Comparison of ENCODE assay signal across 27 cellular contexts in the genomic region with DNA sequence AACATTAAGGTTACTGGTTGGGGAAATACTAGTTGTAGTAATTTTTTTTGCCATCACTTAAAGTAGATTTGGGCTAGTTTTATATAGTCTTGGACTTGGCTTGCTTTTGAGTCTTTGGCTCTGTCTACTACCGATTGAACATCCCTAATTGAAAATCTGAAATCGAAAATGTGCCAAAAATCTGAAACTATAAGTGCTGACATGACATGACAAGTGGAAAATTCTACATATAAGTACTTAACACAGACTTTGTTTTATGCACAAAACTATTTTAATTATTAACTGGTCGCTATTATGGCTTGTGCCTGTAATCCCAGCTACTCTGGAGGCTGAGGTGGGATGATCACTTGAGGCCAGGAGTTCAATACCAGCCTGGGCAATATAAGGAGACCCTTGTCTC. TPM values are rescaled to one million over a fixed set of nuclear protein-coding genes. Genes with fewer than 3 reads are reported as not detected.
"Had no signal": no experiment of that assay in that cellular context is flagged by ENCODE, and none has a peak within 500 bp of the region (broad histone marks: within the 10 kb centered on the region; RNA-seq: fewer than 3 reads in every experiment).

No MANE protein-coding gene starts in this region.

- H3K9me3 ChIP-seq: Peyer's patch, SJCRH30, SK-N-SH had no signal

- H3K27ac ChIP-seq: brain microvascular endothelial cell, cardiac muscle cell, Peyer's patch, RWPE1, SJCRH30, VCaP had no signal

- H3K4me3 Mint-ChIP-seq: activated CD4-positive, alpha-beta memory T cell treated with anti-CD3 and anti-CD28 coated beads for 36 hours; activated CD4-positive, alpha-beta T cell treated with anti-CD3 and anti-CD28 coated beads, Interleukin-2, amount 10 ng/mL, durations not matched to agents 7 days and 5 days; activated naive CD4-positive, alpha-beta T cell treated with anti-CD3 and anti-CD28 coated beads, Interleukin-2, amount 10 ng/mL, durations not matched to agents 7 days and 5 days; activated naive CD8-positive, alpha-beta T cell treated with anti-CD3 and anti-CD28 coated beads for 36 hours; activated T-cell treated with anti-CD3 and anti-CD28 coated beads, Interleukin-2, amount 50 U/mL, for 72 hours had no signal

- H3K4me2 ChIP-seq: SK-N-SH had no signal

- H3K4me1 ChIP-seq: SJCRH30 had no signal

- H3K27me3 Mint-ChIP-seq: activated CD4-positive, alpha-beta memory T cell treated with anti-CD3 and anti-CD28 coated beads for 36 hours; activated CD4-positive, alpha-beta T cell treated with anti-CD3 and anti-CD28 coated beads, Interleukin-2, amount 10 ng/mL, durations not matched to agents 7 days and 5 days; activated naive CD4-positive, alpha-beta T cell treated with anti-CD3 and anti-CD28 coated beads, Interleukin-2, amount 10 ng/mL, durations not matched to agents 7 days and 5 days; activated naive CD8-positive, alpha-beta T cell treated with anti-CD3 and anti-CD28 coated beads for 36 hours had no signal

- H3K27ac Mint-ChIP-seq: activated CD4-positive, alpha-beta memory T cell treated with anti-CD3 and anti-CD28 coated beads for 36 hours; activated CD4-positive, alpha-beta T cell treated with anti-CD3 and anti-CD28 coated beads, Interleukin-2, amount 10 ng/mL, durations not matched to agents 7 days and 5 days; activated naive CD4-positive, alpha-beta T cell treated with anti-CD3 and anti-CD28 coated beads, Interleukin-2, amount 10 ng/mL, durations not matched to agents 7 days and 5 days; activated naive CD8-positive, alpha-beta T cell treated with anti-CD3 and anti-CD28 coated beads for 36 hours; activated T-cell treated with anti-CD3 and anti-CD28 coated beads, Interleukin-2, amount 50 U/mL, for 72 hours; activated T-helper 2 cell treated with anti-CD3 and anti-CD28 coated beads, Interferon-gamma antibody, Interleukin-2, Interleukin-4, amounts not matched to agents 10 μg/mL and 5 μg/mL and 100 μg/mL, durations not matched to agents 14 hours and 24 hours and 36 hours had no signal

- H3K4me3 ChIP-seq: cardiac muscle cell, Peyer's patch, SJCRH30 had no signal

- H3K9me3 Mint-ChIP-seq: activated CD4-positive, alpha-beta memory T cell treated with anti-CD3 and anti-CD28 coated beads for 36 hours; activated CD4-positive, alpha-beta T cell treated with anti-CD3 and anti-CD28 coated beads, Interleukin-2, amount 10 ng/mL, durations not matched to agents 7 days and 5 days; activated naive CD4-positive, alpha-beta T cell treated with anti-CD3 and anti-CD28 coated beads, Interleukin-2, amount 10 ng/mL, durations not matched to agents 7 days and 5 days; activated naive CD8-positive, alpha-beta T cell treated with anti-CD3 and anti-CD28 coated beads for 36 hours; activated T-cell treated with anti-CD3 and anti-CD28 coated beads, Interleukin-2, amount 50 U/mL, for 72 hours; activated T-helper 2 cell treated with anti-CD3 and anti-CD28 coated beads, Interferon-gamma antibody, Interleukin-2, Interleukin-4, amounts not matched to agents 10 μg/mL and 5 μg/mL and 100 μg/mL, durations not matched to agents 14 hours and 24 hours and 36 hours had no signal

- H3K36me3 Mint-ChIP-seq: activated CD4-positive, alpha-beta memory T cell treated with anti-CD3 and anti-CD28 coated beads for 36 hours had no signal

- DNase-seq: activated CD4-positive, alpha-beta memory T cell treated with anti-CD3 and anti-CD28 coated beads for 36 hours; activated CD4-positive, alpha-beta T cell treated with anti-CD3 and anti-CD28 coated beads, Interleukin-2, amount 10 ng/mL, durations not matched to agents 7 days and 5 days; activated CD4-positive, CD25-positive, alpha-beta regulatory T cell; activated CD8-positive, alpha-beta memory T cell treated with anti-CD3 and anti-CD28 coated beads, Interleukin-2, amount 50 U/mL, for 4 hours; activated gamma-delta T cell treated with Interleukin-2 at 50 U/mL for 16 hours; activated naive CD4-positive, alpha-beta T cell treated with anti-CD3 and anti-CD28 coated beads, Interleukin-2, amount 10 ng/mL, durations not matched to agents 7 days and 5 days; activated naive CD8-positive, alpha-beta T cell treated with anti-CD3 and anti-CD28 coated beads for 36 hours; activated T-cell treated with anti-CD3 and anti-CD28 coated beads, Interleukin-2, amount 50 U/mL, for 72 hours; brain microvascular endothelial cell; NCI-H1105 treated with DMSO at 0.1 percent for 48 hours; NCI-H1436 treated with DMSO at 0.1 percent for 48 hours; NCI-H187; NCI-H2081 treated with DMSO at 0.1 percent for 48 hours; NCI-H446; NCI-H524; Peyer's patch; Right ventricle myocardium superior; SJCRH30; SK-N-SH; T-helper 1 cell had no signal

- ATAC-seq: activated T-cell treated with anti-CD3 and anti-CD28 coated beads, Interleukin-2, amount 50 U/mL, for 72 hours had no signal

RNA-seq across cellular contexts. Expression of a gene that starts 39.9 kb away (rescaled TPM):
- total RNA-seq: activated CD4-positive, alpha-beta memory T cell treated with anti-CD3 and anti-CD28 coated beads for 36 hours; activated CD4-positive, alpha-beta T cell treated with anti-CD3 and anti-CD28 coated beads, Interleukin-2, amount 10 ng/mL, durations not matched to agents 7 days and 5 days; activated CD8-positive, alpha-beta memory T cell treated with anti-CD3 and anti-CD28 coated beads for 36 hours; activated naive CD8-positive, alpha-beta T cell treated with anti-CD3 and anti-CD28 coated beads for 36 hours; activated T-cell treated with anti-CD3 and anti-CD28 coated beads, Interleukin-2, amount 50 U/mL, for 72 hours; activated T-helper 2 cell treated with anti-CD3 and anti-CD28 coated beads, Interferon-gamma antibody, Interleukin-2, Interleukin-4, amounts not matched to agents 10 μg/mL and 5 μg/mL and 100 μg/mL, durations not matched to agents 14 hours and 24 hours and 36 hours; cardiac muscle cell; cerebellum; Peyer's patch; SJCRH30; T-helper 2 cell treated with Interferon-gamma antibody and Interleukin-4, amounts not matched to agents 100 ng/mL and 5 ng/mL, for 36 hours had no signal
- polyA plus RNA-seq: cardiac muscle cell, SK-N-SH had no signal
